ENCODE assay signal across 8 cellular contexts in the genomic region with DNA sequence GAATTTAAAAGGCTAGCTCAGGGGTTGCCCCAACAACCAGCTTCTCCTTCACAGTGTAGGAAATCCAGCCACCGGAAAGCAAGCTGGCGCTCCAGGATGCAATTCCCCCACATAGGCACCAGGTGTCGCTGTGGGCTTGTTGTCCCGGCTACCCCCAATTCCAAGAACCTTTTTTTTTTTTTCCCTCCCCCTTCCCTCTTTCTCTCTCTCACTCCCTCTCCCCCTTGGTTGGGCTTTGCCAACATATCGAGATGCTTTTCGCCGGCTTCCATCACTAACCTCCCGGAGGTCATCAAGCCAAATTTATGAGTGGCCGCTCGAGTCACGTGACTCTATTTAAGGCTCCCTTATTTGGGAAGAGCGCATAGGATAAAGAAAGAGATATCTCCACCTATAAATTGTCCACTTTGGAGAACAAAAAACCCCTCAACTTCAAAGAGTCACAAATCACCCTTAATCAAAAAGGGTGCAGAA. TPM values are rescaled to one million over a fixed set of nuclear protein-coding genes. Genes with fewer than 3 reads are reported as not detected.
DNase-seq lines count a peak whose midpoint lies in the region; ATAC-seq and TF ChIP-seq lines count a peak whose summit lies in the region.

A gene (plus strand): TSS at position 424 of the 474 bp plus-strand sequence. CDS start 73 bp downstream, outside the sequence.

- peaks cover 10 to 20% of the 10 kb centered on the region in 2 donors for H3K4me1 Mint-ChIP-seq in natural killer cell treated with Interleukin-12 subunit alpha and Interleukin-12 subunit beta and Interleukin-15 and Interleukin-18, amount 100 ng/mL, for 72 hours (ENCODE audit: low read depth in 2 of 2)

- peaks cover 53 to 65% of the 10 kb centered on the region in 2 donors for H3K27me3 Mint-ChIP-seq in natural killer cell treated with Interleukin-12 subunit alpha and Interleukin-12 subunit beta and Interleukin-15 and Interleukin-18, amount 100 ng/mL, for 72 hours

- no TSS peak for BruUV-seq in HCT116 (replicated peaks; lab: Mats Ljungman, UMichigan)

- H3K9ac ChIP-seq in HCT116 (ENCODE audit: low read length) (peak within 1 kb of the TSS; percentile 69), subcutaneous abdominal adipose tissue (ENCODE audit: low read length in 5 of 5) (peak within 1 kb of the TSS in 4 of 5 donors; percentile 43 to 85 (median 62))

- H3K4me2 ChIP-seq in HCT116 (ENCODE audit: low read length), result peak within 1 kb of the TSS; percentile 100

- H3K4me1 ChIP-seq in HCT116 (ENCODE audit: control insufficient read depth in 1 of 2, insufficient read depth in 2 of 2, low read length in 2 of 2) (peaks cover 7 to 29% of the 10 kb centered on the region in 2 experiments), esophagus muscularis mucosa (peaks cover 14 to 45% (median 37%) of the 10 kb centered on the region in 4 donors), subcutaneous abdominal adipose tissue (ENCODE audit: control insufficient read depth in 5 of 5, insufficient read depth in 5 of 5, low read length in 5 of 5) (peaks cover 5 to 77% (median 72%) of the 10 kb centered on the region in 5 donors)

- H3K27ac ChIP-seq in HCT116 (ENCODE audit: low read depth, low read length), result peak within 1 kb of the TSS; percentile 35
- H3K27ac ChIP-seq in esophagus muscularis mucosa (replicated peaks in 1 of 4), result peak within 1 kb of the TSS; percentile 70 to 83 (median 74)
- peak within 1 kb of the TSS; percentile 93 for H3K27ac ChIP-seq in subcutaneous abdominal adipose tissue (ENCODE audit: low read depth, low read length)

- no peak within 1 kb of the TSS for H3K27ac Mint-ChIP-seq in natural killer cell treated with Interleukin-12 subunit alpha and Interleukin-12 subunit beta and Interleukin-15 and Interleukin-18, amount 100 ng/mL, for 72 hours

- DNase-seq in BJ (ENCODE audit: low read depth) (no peak), HCT116 (ENCODE audit: low read depth, low spot score) (peak; percentile 54), NCI-H82 treated with DMSO at 0.1 percent for 48 hours (lab: John Stamatoyannopoulos, UW; ENCODE audit: unreplicated experiment) (peak; percentile 91), esophagus muscularis mucosa (ENCODE audit: extremely low spot score) (no peak)
- peak; percentile 69 for DNase-seq in activated CD8-positive, alpha-beta memory T cell treated with anti-CD3 and anti-CD28 coated beads, Interleukin-2, amount 50 U/mL, for 4 hours
- peak; percentile 69 for DNase-seq in natural killer cell treated with Interleukin-12 subunit alpha and Interleukin-12 subunit beta and Interleukin-15 and Interleukin-18, amount 100 ng/mL, for 72 hours (ENCODE audit: low spot score)

- WGBS in esophagus muscularis mucosa, result 3% methylated on average over 12 of the region's 12 CpGs

- H3K9me3 Mint-ChIP-seq in natural killer cell treated with Interleukin-12 subunit alpha and Interleukin-12 subunit beta and Interleukin-15 and Interleukin-18, amount 100 ng/mL, for 72 hours, result no peaks in the 10 kb centered on the region

- peak; percentile 88 for TF ChIP-seq RAD21 in HCT116 (IDR thresholded peaks at IDR 0.05; ENCODE audit: low read depth)

- peak within 1 kb of the TSS; percentile 88 for H3K4me3 Mint-ChIP-seq in natural killer cell treated with Interleukin-12 subunit alpha and Interleukin-12 subunit beta and Interleukin-15 and Interleukin-18, amount 100 ng/mL, for 72 hours

- no peaks in the 10 kb centered on the region for H4K20me1 ChIP-seq in HCT116 (ENCODE audit: insufficient read depth)

- no peak for TF ChIP-seq POLR2A in HCT116 (IDR thresholded peaks at IDR 0.05; ENCODE audit: borderline replicate concordance, extremely low read depth, insufficient read depth, insufficient read length)
- TF ChIP-seq POLR2A in esophagus muscularis mucosa (IDR thresholded peaks at IDR 0.05; ENCODE audit: low read depth), result no peak

- H3K27me3 ChIP-seq in BJ (ENCODE audit: control insufficient read depth, insufficient read depth, low read length) (peaks cover 1% of the 10 kb centered on the region), HCT116 (ENCODE audit: insufficient read depth, low read length) (no peaks in the 10 kb centered on the region), esophagus muscularis mucosa (peaks cover 0 to 82% (median 28%) of the 10 kb centered on the region in 4 donors), subcutaneous abdominal adipose tissue (ENCODE audit: control insufficient read depth in 5 of 5, insufficient read depth in 4 of 5, low read length in 5 of 5) (peaks cover 0 to 51% (median 17%) of the 10 kb centered on the region in 5 donors)

- H2AFZ ChIP-seq in HCT116 (ENCODE audit: low read depth, low read length, poor library complexity, severe bottlenecking), result peak within 1 kb of the TSS; percentile 89

- RAD21 ChIA-PET in HCT116 (lab: Charles Lee; ENCODE audit: low non-redundant PET in 1 of 2, low total read pairs in 2 of 2, uncharacterized antibody in 2 of 2, unreplicated experiment in 2 of 2), result interaction anchor here (0.5 to 3.0 kb wide), 11 partner anchors 11 to 175 kb away, joined by 3 to 12 read pairs (median 9); no protein-coding TSS in a partner anchor

- H3K9me2 ChIP-seq in HCT116 (ENCODE audit: insufficient read depth), result no peaks in the 10 kb centered on the region

- H3K36me3 ChIP-seq in BJ (ENCODE audit: control insufficient read depth, insufficient read depth, low read length) (peaks cover 2% of the 10 kb centered on the region; the same call in 1 of the 2 replicates), HCT116 (ENCODE audit: control insufficient read depth in 1 of 2, insufficient read depth in 2 of 2, low read length in 2 of 2) (no peaks in the 10 kb centered on the region), esophagus muscularis mucosa (no peaks in the 10 kb centered on the region), subcutaneous abdominal adipose tissue (ENCODE audit: control insufficient read depth in 5 of 5, insufficient read depth in 5 of 5, low read length in 5 of 5) (no peaks in the 10 kb centered on the region)

- intact Hi-C loops in HCT116 (cut with micrococcal nuclease), result loop anchor here (1.0 to 5.0 kb wide), 2 partner anchors 105 to 169 kb away; no protein-coding TSS in a partner anchor
- intact Hi-C loops in esophagus muscularis mucosa (cut with DNase I), result loop anchor here (2.0 to 5.0 kb wide), 2 partner anchors 95 to 160 kb away; no protein-coding TSS in a partner anchor

- CTCF ChIA-PET in BJ (lab: Yijun Ruan, JAX) (interaction anchor here (0.6 to 10.1 kb wide), 35 partner anchors 8 to 292 kb away, joined by 3 to 88 read pairs (median 4); a partner anchor contains a TSS), HCT116 (lab: Charles Lee) (interaction anchor here (0.6 to 3.5 kb wide), 34 partner anchors 9 to 737 kb away, joined by 3 to 43 read pairs (median 5); a partner anchor contains a TSS)

- TF ChIP-seq EP300 in esophagus muscularis mucosa (IDR thresholded peaks at IDR 0.05), result no peak

- no peaks in the 10 kb centered on the region for H3K79me2 ChIP-seq in HCT116 (ENCODE audit: insufficient read depth, low read length)

- POLR2A ChIA-PET in BJ (lab: Charles Lee) (interaction anchor here (0.6 kb wide), 1 partner anchor 15 kb away, joined by 3 read pairs; no protein-coding TSS in a partner anchor), HCT116 (lab: Charles Lee) (interaction anchor here (0.6 to 0.8 kb wide), 4 partner anchors 47 to 327 kb away, joined by 3 read pairs; no protein-coding TSS in a partner anchor)

- H3K4me3 ChIP-seq in BJ (ENCODE audit: low read depth, low read length) (peak within 1 kb of the TSS; percentile 33), HCT116 (replicated peaks in 1 of 2; ENCODE audit: low read depth in 1 of 2, low read length in 2 of 2) (peak within 1 kb of the TSS; percentile 55 to 77), esophagus muscularis mucosa (peak within 1 kb of the TSS; percentile 50 to 69 (median 63)), subcutaneous abdominal adipose tissue (ENCODE audit: low read depth in 1 of 5, low read length in 5 of 5) (peak within 1 kb of the TSS; percentile 47 to 74 (median 66))

- H3K36me3 Mint-ChIP-seq in natural killer cell treated with Interleukin-12 subunit alpha and Interleukin-12 subunit beta and Interleukin-15 and Interleukin-18, amount 100 ng/mL, for 72 hours, result no peaks in the 10 kb centered on the region

- peak; percentile 93 for TF ChIP-seq CTCF in BJ (IDR thresholded peaks at IDR 0.05; ENCODE audit: insufficient read depth, low read depth, low read length)
- TF ChIP-seq CTCF in HCT116 (IDR thresholded peaks at IDR 0.05 in 2 of 3, conservative IDR thresholded peaks at IDR 0.05 in 1 of 3; ENCODE audit: borderline replicate concordance in 1 of 3, insufficient read depth in 1 of 3, low read depth in 2 of 3, low read length in 2 of 3), result peak; percentile 88 to 98 (median 94)
- TF ChIP-seq CTCF in esophagus muscularis mucosa (IDR thresholded peaks at IDR 0.05), result peak; percentile 95 to 99 (median 98)

- no peaks in the 10 kb centered on the region for H3K9me3 ChIP-seq in HCT116 (ENCODE audit: control insufficient read depth in 1 of 2, insufficient read depth in 1 of 2, low read depth in 1 of 2, low read length in 2 of 2)
- no peaks in the 10 kb centered on the region for H3K9me3 ChIP-seq in esophagus muscularis mucosa
- H3K9me3 ChIP-seq in subcutaneous abdominal adipose tissue (ENCODE audit: control insufficient read depth in 5 of 5, low read length in 5 of 5), result no peaks in the 10 kb centered on the region

- ATAC-seq in HCT116, result peak; percentile 53
- ATAC-seq in natural killer cell treated with Interleukin-12 subunit alpha and Interleukin-12 subunit beta and Interleukin-15 and Interleukin-18, amount 100 ng/mL, for 72 hours, result peak in 1 of 2 donors; percentile 46
- ATAC-seq in HG03469 (IDR thresholded peaks at IDR 0.05; ENCODE audit: unreplicated experiment), result no peak

TF ChIP-seq in HCT116, 20 proteins besides CTCF, POLR2A, EP300 and RAD21:
- no peak for TF ChIP-seq EZH2phosphoT487 (IDR thresholded peaks at IDR 0.05; ENCODE audit: borderline replicate concordance)
- peak; percentile 98 for TF ChIP-seq SRF (IDR thresholded peaks at IDR 0.05; ENCODE audit: low read depth)

RNA-seq across cellular contexts. Expression of the gene that starts here (rescaled TPM):
- polyA plus RNA-seq in BJ (2011; rRNA removed), result 0.06 TPM in 1 of 2 replicates, not detected in the other
- 0.24 and 0.36 TPM in 2 replicates for polyA minus RNA-seq in BJ (2011; rRNA and poly(A)+ RNA removed)
- total RNA-seq in HCT116 (2021; ENCODE audit: unreplicated experiment), result 1.1 TPM
- 0.37 and 0.42 TPM in 2 replicates for polyA plus RNA-seq in HCT116 (2012)
- total RNA-seq in esophagus muscularis mucosa, result 1 to 10 TPM in 1 of 4 donors, under 1 TPM in 1, not detected in 2; 0.83 to 2.0 TPM
- not detected for total RNA-seq in natural killer cell treated with Interleukin-12 subunit alpha and Interleukin-12 subunit beta and Interleukin-15 and Interleukin-18, amount 100 ng/mL, for 72 hours

Comparison
In these comparisons a context has a peak if more than half of its experiments do, and no peak if none do; other contexts are left out.
1. Peak in DNase-seq in natural killer cell treated with Interleukin-12 subunit alpha and Interleukin-12 subunit beta and Interleukin-15 and Interleukin-18, amount 100 ng/mL, for 72 hours; RNA of the gene not detected or under 1 TPM.
2. DNase-seq: peak in HCT116 (single experiment), NCI-H82 treated with DMSO at 0.1 percent for 48 hours (single experiment) and activated CD8-positive, alpha-beta memory T cell treated with anti-CD3 and anti-CD28 coated beads, Interleukin-2, amount 50 U/mL, for 4 hours (single experiment); none in BJ (single experiment) and esophagus muscularis mucosa (single experiment).
3. H3K27ac ChIP-seq: peak in every context shown above with its lines; median percentile 93 in subcutaneous abdominal adipose tissue; 74 in esophagus muscularis mucosa; 35 in HCT116.
4. Peak in every context shown above with its lines, with median percentiles within 50 percentile points of each other: H3K4me3 ChIP-seq and CTCF ChIP-seq.